Comparison of ENCODE assay signal across 9 cellular contexts in genomic region chrX:154719132-154719675, GRCh38. TPM values are rescaled to one million over a fixed set of nuclear protein-coding genes. Genes with fewer than 3 reads are reported as not detected.
DNase-seq lines count a peak whose midpoint lies in the region; ATAC-seq lines count a peak whose summit lies in the region.
"Had no signal": no experiment of that assay in that cellular context is flagged by ENCODE, and none has a peak within 500 bp of the region (broad histone marks: within the 10 kb centered on the region; RNA-seq: fewer than 3 reads in every experiment).

No MANE protein-coding gene starts in this region.

- no peaks in the 10 kb centered on the region for H3K9me3 ChIP-seq in SJCRH30 (replicated peaks)
- H3K9me3 ChIP-seq: body of pancreas had no signal

- peaks cover 3% of the 10 kb centered on the region; the same call in 1 of the 2 replicates for H3K4me1 ChIP-seq in SJCRH30
- H3K4me1 ChIP-seq: body of pancreas had no signal

- no peaks in the 10 kb centered on the region for H3K36me3 ChIP-seq in SJCRH30

- H3K4me1 Mint-ChIP-seq in T-helper 2 cell treated with Interferon-gamma antibody and Interleukin-4, amounts not matched to agents 5 μg/mL and 100 μg/mL, for 36 hours (ENCODE audit: low read depth) = peaks cover 62% of the 10 kb centered on the region
- peaks cover 50 to 61% of the 10 kb centered on the region in 2 donors for H3K4me1 Mint-ChIP-seq in effector memory CD8-positive, alpha-beta T cell (ENCODE audit: low read depth in 2 of 2)

- no peaks in the 10 kb centered on the region for H3K27me3 ChIP-seq in SJCRH30
- H3K27me3 ChIP-seq: body of pancreas had no signal

- H3K4me3 ChIP-seq in SJCRH30 = no peak overlapping the region
- H3K4me3 ChIP-seq: body of pancreas had no signal

- DNase-seq in KBM-7 = peak; percentile 83
- peak; percentile 53 for DNase-seq in T-helper 2 cell treated with Interferon-gamma antibody and Interleukin-4, amounts not matched to agents 5 μg/mL and 100 μg/mL, for 36 hours (ENCODE audit: low spot score)
- DNase-seq in effector memory CD8-positive, alpha-beta T cell = peak in 2 of 3 experiments; percentile 27 to 31
- peak; percentile 17 for DNase-seq in stimulated activated CD4-positive, alpha-beta T cell treated with anti-CD3 and anti-CD28 coated beads, Interleukin-4, amount 100 ng/mL, for 1 hour
- DNase-seq in NCI-H2196 (lab: John Stamatoyannopoulos, UW; ENCODE audit: unreplicated experiment) = no peak
- DNase-seq in SJCRH30 = no peak
- no peak for DNase-seq in NCI-H526 (lab: John Stamatoyannopoulos, UW)
- DNase-seq in SHP77 treated with DMSO at 0.1 percent for 48 hours (lab: John Stamatoyannopoulos, UW) = no peak

- H3K27ac ChIP-seq in SJCRH30 = no peak overlapping the region

- H3K36me3 Mint-ChIP-seq in T-helper 2 cell treated with Interferon-gamma antibody and Interleukin-4, amounts not matched to agents 5 μg/mL and 100 μg/mL, for 36 hours (ENCODE audit: low read depth) = peaks cover 25% of the 10 kb centered on the region
- peaks cover 9% of the 10 kb centered on the region for H3K36me3 Mint-ChIP-seq in effector memory CD8-positive, alpha-beta T cell (ENCODE audit: insufficient read depth)

- H3K27me3 Mint-ChIP-seq in T-helper 2 cell treated with Interferon-gamma antibody and Interleukin-4, amounts not matched to agents 5 μg/mL and 100 μg/mL, for 36 hours (ENCODE audit: low read depth) = no peaks in the 10 kb centered on the region
- no peaks in the 10 kb centered on the region for H3K27me3 Mint-ChIP-seq in effector memory CD8-positive, alpha-beta T cell

- ATAC-seq in effector memory CD8-positive, alpha-beta T cell (replicated peaks) = peak; percentile 81
- ATAC-seq: body of pancreas had no signal

- H3K9me3 Mint-ChIP-seq in T-helper 2 cell treated with Interferon-gamma antibody and Interleukin-4, amounts not matched to agents 5 μg/mL and 100 μg/mL, for 36 hours = peaks cover 9% of the 10 kb centered on the region
- no peaks in the 10 kb centered on the region for H3K9me3 Mint-ChIP-seq in effector memory CD8-positive, alpha-beta T cell

- peak overlapping the region; percentile 89 for H3K27ac Mint-ChIP-seq in T-helper 2 cell treated with Interferon-gamma antibody and Interleukin-4, amounts not matched to agents 5 μg/mL and 100 μg/mL, for 36 hours
- peak overlapping the region; percentile 88 to 96 for H3K27ac Mint-ChIP-seq in effector memory CD8-positive, alpha-beta T cell

- H3K4me3 Mint-ChIP-seq in T-helper 2 cell treated with Interferon-gamma antibody and Interleukin-4, amounts not matched to agents 5 μg/mL and 100 μg/mL, for 36 hours = peak overlapping the region; percentile 65
- peak overlapping the region; percentile 77 to 80 for H3K4me3 Mint-ChIP-seq in effector memory CD8-positive, alpha-beta T cell

- in situ Hi-C loops in KBM-7 (cut with MboI; ENCODE audit: low pct_unique_long_range_greater_than_20kb, low sequenced_read_pairs) = no loop called here

RNA-seq across cellular contexts. Expression of gene GAB3, which starts 31.7 kb away (rescaled TPM):
- 0.03 TPM in 1 of 2 replicates, not detected in the other for total RNA-seq in SJCRH30 (2014; rRNA removed; shearing (Covaris generic))

RNA-seq across cellular contexts. Expression of gene DKC1, which starts 43.5 kb away (rescaled TPM):
- total RNA-seq in SJCRH30 (2014; rRNA removed; shearing (Covaris generic)) = 91.0 and 97.8 TPM in 2 replicates

Comparison
In these comparisons a context has a peak if more than half of its experiments do, and no peak if none do; other contexts are left out.
1. DNase-seq: peak in KBM-7 (single experiment), T-helper 2 cell treated with Interferon-gamma antibody and Interleukin-4, amounts not matched to agents 5 μg/mL and 100 μg/mL, for 36 hours (single experiment), effector memory CD8-positive, alpha-beta T cell (2 of 3) and stimulated activated CD4-positive, alpha-beta T cell treated with anti-CD3 and anti-CD28 coated beads, Interleukin-4, amount 100 ng/mL, for 1 hour (single experiment); none in NCI-H2196 (single experiment), SJCRH30 (0 of 2), NCI-H526 (0 of 2) and SHP77 treated with DMSO at 0.1 percent for 48 hours (single experiment).